ENCODE assay signal across 13 cellular contexts in genomic region chr15:93932164-93932776, GRCh38.
DNase-seq lines count a peak whose midpoint lies in the region; ATAC-seq lines count a peak whose summit lies in the region.
"Had no signal": no experiment of that assay in that cellular context is flagged by ENCODE, and none has a peak within 500 bp of the region (broad histone marks: within the 10 kb centered on the region; RNA-seq: fewer than 3 reads in every experiment).

No MANE protein-coding gene starts in this region.

- no peaks in the 10 kb centered on the region for H3K36me3 Mint-ChIP-seq in activated CD4-positive, alpha-beta memory T cell treated with anti-CD3 and anti-CD28 coated beads, Interleukin-2, amount 10 ng/mL, durations not matched to agents 7 days and 5 days (ENCODE audit: low read depth)
- no peaks in the 10 kb centered on the region for H3K36me3 Mint-ChIP-seq in activated CD4-positive, alpha-beta memory T cell treated with anti-CD3 and anti-CD28 coated beads for 36 hours

- H3K36me3 ChIP-seq in mesendoderm (ENCODE audit: control insufficient read depth, insufficient read depth, low read length): no peaks in the 10 kb centered on the region
- H3K36me3 ChIP-seq: esophagus squamous epithelium had no signal

- no peak overlapping the region for H4K8ac ChIP-seq in mesendoderm (ENCODE audit: low read depth, low read length)

- H2AK5ac ChIP-seq in mesendoderm (ENCODE audit: low read length): no peak overlapping the region

- H4K5ac ChIP-seq in mesendoderm (ENCODE audit: low read length): no peak overlapping the region

- H3K4me3 Mint-ChIP-seq in activated CD4-positive, alpha-beta memory T cell treated with anti-CD3 and anti-CD28 coated beads, Interleukin-2, amount 10 ng/mL, durations not matched to agents 7 days and 5 days: peak overlapping the region; percentile 8
- no peak overlapping the region for H3K4me3 Mint-ChIP-seq in activated CD4-positive, alpha-beta memory T cell treated with anti-CD3 and anti-CD28 coated beads for 36 hours

- H3K4me1 Mint-ChIP-seq in activated CD4-positive, alpha-beta memory T cell treated with anti-CD3 and anti-CD28 coated beads, Interleukin-2, amount 10 ng/mL, durations not matched to agents 7 days and 5 days: peaks cover 13% of the 10 kb centered on the region
- peaks cover 6% of the 10 kb centered on the region for H3K4me1 Mint-ChIP-seq in activated CD4-positive, alpha-beta memory T cell treated with anti-CD3 and anti-CD28 coated beads for 36 hours (ENCODE audit: low read depth)

- no peaks in the 10 kb centered on the region for H3K79me2 ChIP-seq in mesendoderm (ENCODE audit: control insufficient read depth, insufficient read depth, low read length)

- no peak overlapping the region for H2BK5ac ChIP-seq in mesendoderm (ENCODE audit: low read length)

- no peak overlapping the region for H2BK15ac ChIP-seq in mesendoderm (replicated peaks; ENCODE audit: low read depth)

- H3K9ac ChIP-seq in mesendoderm (ENCODE audit: low read length): no peak overlapping the region

- H3K4me1 ChIP-seq in mesendoderm (ENCODE audit: control insufficient read depth, low read depth, low read length): no peaks in the 10 kb centered on the region

- H3K56ac ChIP-seq in mesendoderm (ENCODE audit: low read length): no peak overlapping the region

- ATAC-seq in GM21526 (IDR thresholded peaks at IDR 0.05; ENCODE audit: low FRiP score, unreplicated experiment): peak; percentile 76
- ATAC-seq in HG03103 (IDR thresholded peaks at IDR 0.05; ENCODE audit: low read depth, unreplicated experiment): peak; percentile 74
- ATAC-seq: mucosa of descending colon had no signal

- no peak overlapping the region for H3K18ac ChIP-seq in mesendoderm (ENCODE audit: low read length)

- H3K4ac ChIP-seq in mesendoderm (ENCODE audit: low read depth, low read length): no peak overlapping the region

- peaks cover 2% of the 10 kb centered on the region for H3K9me3 Mint-ChIP-seq in activated CD4-positive, alpha-beta memory T cell treated with anti-CD3 and anti-CD28 coated beads, Interleukin-2, amount 10 ng/mL, durations not matched to agents 7 days and 5 days
- no peaks in the 10 kb centered on the region for H3K9me3 Mint-ChIP-seq in activated CD4-positive, alpha-beta memory T cell treated with anti-CD3 and anti-CD28 coated beads for 36 hours

- H3K27ac Mint-ChIP-seq in activated CD4-positive, alpha-beta memory T cell treated with anti-CD3 and anti-CD28 coated beads, Interleukin-2, amount 10 ng/mL, durations not matched to agents 7 days and 5 days: no peak overlapping the region
- H3K27ac Mint-ChIP-seq in activated CD4-positive, alpha-beta memory T cell treated with anti-CD3 and anti-CD28 coated beads for 36 hours: no peak overlapping the region

- H3K27me3 Mint-ChIP-seq in activated CD4-positive, alpha-beta memory T cell treated with anti-CD3 and anti-CD28 coated beads, Interleukin-2, amount 10 ng/mL, durations not matched to agents 7 days and 5 days: peaks cover 7% of the 10 kb centered on the region
- H3K27me3 Mint-ChIP-seq in activated CD4-positive, alpha-beta memory T cell treated with anti-CD3 and anti-CD28 coated beads for 36 hours: no peaks in the 10 kb centered on the region

- no peaks in the 10 kb centered on the region for H3K79me1 ChIP-seq in mesendoderm (ENCODE audit: low read length)

- DNase-seq in activated CD4-positive, alpha-beta memory T cell treated with anti-CD3 and anti-CD28 coated beads, Interleukin-2, amount 10 ng/mL, durations not matched to agents 7 days and 5 days: no peak
- DNase-seq in activated CD4-positive, alpha-beta memory T cell treated with anti-CD3 and anti-CD28 coated beads for 36 hours: no peak
- DNase-seq in mesendoderm (peak; percentile 34), hepatic stellate cell (ENCODE audit: low spot score) (no peak), A172 (ENCODE audit: low spot score) (no peak)
- DNase-seq in activated CD4-positive, alpha-beta T cell treated with anti-CD3 and anti-CD28 coated beads for 1 hour: no peak
- DNase-seq: DND-41, esophagus squamous epithelium, mucosa of descending colon, NCI-H226 had no signal

- POLR2A ChIA-PET in activated CD4-positive, alpha-beta memory T cell treated with anti-CD3 and anti-CD28 coated beads, Interleukin-2, amount 10 ng/mL, durations not matched to agents 7 days and 5 days (lab: Charles Lee): no interaction called here
- POLR2A ChIA-PET in activated CD4-positive, alpha-beta memory T cell treated with anti-CD3 and anti-CD28 coated beads for 36 hours (lab: Charles Lee): no interaction called here

- H3K27ac ChIP-seq in mesendoderm (ENCODE audit: low read depth, low read length): no peak overlapping the region
- H3K27ac ChIP-seq: esophagus squamous epithelium, VCaP had no signal

- H3K23ac ChIP-seq in mesendoderm (ENCODE audit: low read length): no peak overlapping the region

- H3K27me3 ChIP-seq in mesendoderm (ENCODE audit: insufficient read depth, low read length, poor library complexity): no peaks in the 10 kb centered on the region
- H3K27me3 ChIP-seq: esophagus squamous epithelium had no signal

- WGBS in mesendoderm (ENCODE audit: extremely low coverage, insufficient coverage, low lambda C conversion rate): no CpG with 5 or more reads among the region's 5 CpGs

- no peak overlapping the region for H3K4me2 ChIP-seq in mesendoderm (ENCODE audit: low read length)

- no peak overlapping the region for H2BK120ac ChIP-seq in mesendoderm (ENCODE audit: low read depth, low read length)

- H3K4me3 ChIP-seq in mesendoderm (ENCODE audit: low read length): no peak overlapping the region
- H3K4me3 ChIP-seq: esophagus squamous epithelium, mucosa of descending colon had no signal

- CTCF ChIA-PET in activated CD4-positive, alpha-beta memory T cell treated with anti-CD3 and anti-CD28 coated beads, Interleukin-2, amount 10 ng/mL, durations not matched to agents 7 days and 5 days (lab: Charles Lee): interaction anchor here (1.5 kb wide), 1 partner anchor 188 kb away, joined by 5 read pairs; no protein-coding TSS in a partner anchor
- CTCF ChIA-PET in activated CD4-positive, alpha-beta memory T cell treated with anti-CD3 and anti-CD28 coated beads for 36 hours (lab: Charles Lee): no interaction called here

- intact Hi-C loops in activated CD4-positive, alpha-beta memory T cell treated with anti-CD3 and anti-CD28 coated beads for 36 hours (cut with micrococcal nuclease): no loop called here
